24 cellular contexts compared by ENCODE assay signal in genomic region chr1:199909137-199909536, GRCh38.
A peak's percentile ranks its signal among the peaks of the same experiment; 100 is the strongest.
DNase-seq lines count a peak whose midpoint lies in the region; ATAC-seq, FAIRE-seq and TF ChIP-seq lines count a peak whose summit lies in the region.
"Had no signal": no experiment of that assay in that cellular context is flagged by ENCODE, and none has a peak within 500 bp of the region (broad histone marks: within the 10 kb centered on the region; RNA-seq: fewer than 3 reads in every experiment).

No MANE protein-coding gene starts in this region.

- H3K27me3 Mint-ChIP-seq in glutamatergic neuron (ENCODE audit: unreplicated experiment) = no peaks in the 10 kb centered on the region
- H3K27me3 Mint-ChIP-seq: brain had no signal

- intact Hi-C loops in PC-3 (cut with micrococcal nuclease) = no loop called here

- H3K27ac ChIP-seq in PC-3 (ENCODE audit: low read length) (no peak overlapping the region), small intestine (ENCODE audit: low read depth in 1 of 2, low read length in 1 of 2) (no peak overlapping the region)
- H3K27ac ChIP-seq: colonic mucosa, heart left ventricle, parathyroid adenoma, sigmoid colon, upper lobe of right lung had no signal

- H3K9me3 ChIP-seq in PC-3 (ENCODE audit: low read length) (no peaks in the 10 kb centered on the region), small intestine (ENCODE audit: control insufficient read depth, low read depth) (no peaks in the 10 kb centered on the region)
- H3K9me3 ChIP-seq: A549, colonic mucosa, heart left ventricle, sigmoid colon, upper lobe of right lung had no signal

- peaks cover 7% of the 10 kb centered on the region for H3K36me3 Mint-ChIP-seq in glutamatergic neuron (ENCODE audit: unreplicated experiment)
- H3K36me3 Mint-ChIP-seq: activated CD8-positive, alpha-beta memory T cell treated with anti-CD3 and anti-CD28 coated beads, Interleukin-2, amount 10 ng/mL, durations not matched to agents 7 days and 5 days; activated naive CD8-positive, alpha-beta T cell treated with anti-CD3 and anti-CD28 coated beads for 36 hours; brain had no signal

- no peak overlapping the region for H3K4me3 Mint-ChIP-seq in glutamatergic neuron (ENCODE audit: unreplicated experiment)
- H3K4me3 Mint-ChIP-seq: activated CD4-positive, alpha-beta T cell treated with anti-CD3 and anti-CD28 coated beads, Interleukin-2, amount 10 ng/mL, durations not matched to agents 24 days and 14 days; activated CD8-positive, alpha-beta memory T cell treated with anti-CD3 and anti-CD28 coated beads, Interleukin-2, amount 10 ng/mL, durations not matched to agents 7 days and 5 days; activated naive CD8-positive, alpha-beta T cell treated with anti-CD3 and anti-CD28 coated beads for 36 hours; brain; nephron; T-helper 1 cell treated with Interleukin-12 subunit alpha and Interleukin-12 subunit beta and Interleukin-4 antibody, amounts not matched to agents 30 μg/mL and 1 μg/mL, for 36 hours had no signal

- POLR2A ChIA-PET in PC-3 (lab: Charles Lee; ENCODE audit: unreplicated experiment) = no interaction called here

- H3K4me1 Mint-ChIP-seq in glutamatergic neuron (ENCODE audit: low read depth, unreplicated experiment) = peaks cover 2% of the 10 kb centered on the region
- H3K4me1 Mint-ChIP-seq: activated CD4-positive, alpha-beta T cell treated with anti-CD3 and anti-CD28 coated beads, Interleukin-2, amount 10 ng/mL, durations not matched to agents 24 days and 14 days; activated CD8-positive, alpha-beta memory T cell treated with anti-CD3 and anti-CD28 coated beads, Interleukin-2, amount 10 ng/mL, durations not matched to agents 7 days and 5 days; activated naive CD8-positive, alpha-beta T cell treated with anti-CD3 and anti-CD28 coated beads for 36 hours; brain had no signal

- no peaks in the 10 kb centered on the region for H4K20me1 ChIP-seq in PC-3 (ENCODE audit: low read length)

- H3K36me3 ChIP-seq in PC-3 (ENCODE audit: low read depth, low read length) (no peaks in the 10 kb centered on the region), small intestine (ENCODE audit: control insufficient read depth in 2 of 2, insufficient read depth in 2 of 2, low read length in 2 of 2) (no peaks in the 10 kb centered on the region)
- H3K36me3 ChIP-seq: colonic mucosa, heart left ventricle, sigmoid colon, upper lobe of right lung had no signal

- no peak for FAIRE-seq in small intestine (lab: Jason Lieb, UNC)
- FAIRE-seq: A549 had no signal

- no peak overlapping the region for H3K4me3 ChIP-seq in PC-3 (ENCODE audit: low read length)
- no peak overlapping the region for H3K4me3 ChIP-seq in small intestine (ENCODE audit: low read depth in 1 of 2, low read length in 2 of 2)
- H3K4me3 ChIP-seq: A549, colonic mucosa, heart left ventricle, sigmoid colon, upper lobe of right lung had no signal

- H3K27ac Mint-ChIP-seq in glutamatergic neuron (ENCODE audit: unreplicated experiment) = no peak overlapping the region
- H3K27ac Mint-ChIP-seq: activated CD4-positive, alpha-beta T cell treated with anti-CD3 and anti-CD28 coated beads, Interleukin-2, amount 10 ng/mL, durations not matched to agents 24 days and 14 days; activated CD8-positive, alpha-beta memory T cell treated with anti-CD3 and anti-CD28 coated beads, Interleukin-2, amount 10 ng/mL, durations not matched to agents 7 days and 5 days; activated naive CD8-positive, alpha-beta T cell treated with anti-CD3 and anti-CD28 coated beads for 36 hours; brain; nephron; T-helper 1 cell treated with Interleukin-12 subunit alpha and Interleukin-12 subunit beta and Interleukin-4 antibody, amounts not matched to agents 30 μg/mL and 1 μg/mL, for 36 hours had no signal

- H3K4me1 ChIP-seq in PC-3 (ENCODE audit: insufficient read depth, low read length) (peaks cover 7% of the 10 kb centered on the region), small intestine (ENCODE audit: control insufficient read depth in 2 of 2, insufficient read depth in 1 of 2, low read depth in 1 of 2, low read length in 1 of 2) (no peaks in the 10 kb centered on the region)
- H3K4me1 ChIP-seq: colonic mucosa, heart left ventricle, parathyroid adenoma, sigmoid colon, upper lobe of right lung had no signal

- H3K27me3 ChIP-seq in PC-3 (ENCODE audit: low read length) (peaks cover 6% of the 10 kb centered on the region; the same call in 1 of the 2 replicates), small intestine (ENCODE audit: control insufficient read depth in 2 of 2, insufficient read depth in 2 of 2, low read length in 2 of 2) (no peaks in the 10 kb centered on the region)
- H3K27me3 ChIP-seq: colonic mucosa, heart left ventricle, sigmoid colon, upper lobe of right lung had no signal

- H3K9me2 ChIP-seq in PC-3 (replicated peaks; ENCODE audit: low read length) = no peaks in the 10 kb centered on the region

- H3K79me2 ChIP-seq in PC-3 (ENCODE audit: low read length) = no peaks in the 10 kb centered on the region
- H3K79me2 ChIP-seq: parathyroid adenoma had no signal

- CTCF ChIA-PET in PC-3 (lab: Charles Lee) = interaction anchor here (0.8 kb wide), 1 partner anchor 224 kb away, joined by 3 read pairs; no protein-coding TSS in a partner anchor

- DNase-seq in SIG-M5 treated with dmso at 0.1 percent for 504 hours (lab: John Stamatoyannopoulos, UW; ENCODE audit: unreplicated experiment) (peak; percentile 24), SIG-M5 (lab: John Stamatoyannopoulos, UW) (no peak), PC-3 (peak; percentile 79), dermis microvascular lymphatic vessel endothelial cell (ENCODE audit: low read depth in 2 of 2) (peak; percentile 9 to 18), small intestine (peak; percentile 3), NCI-H1930 (lab: John Stamatoyannopoulos, UW) (no peak), glutamatergic neuron (no peak)
- DNase-seq in stimulated activated CD4-positive, alpha-beta T cell treated with anti-CD3 and anti-CD28 coated beads, Interleukin-2, amount 100 ng/mL, for 48 hours = no peak
- DNase-seq: activated CD4-positive, alpha-beta T cell treated with anti-CD3 and anti-CD28 coated beads, Interleukin-2, amount 10 ng/mL, durations not matched to agents 24 days and 14 days; activated CD8-positive, alpha-beta memory T cell treated with anti-CD3 and anti-CD28 coated beads, Interleukin-2, amount 10 ng/mL, durations not matched to agents 7 days and 5 days; activated naive CD8-positive, alpha-beta T cell treated with anti-CD3 and anti-CD28 coated beads for 36 hours; colonic mucosa; heart left ventricle; left ventricle myocardium superior; MM.1S; NCI-H1694; NCI-H226; sigmoid colon; upper lobe of right lung had no signal

- H2AFZ ChIP-seq in PC-3 (ENCODE audit: low read length) = no peak overlapping the region
- H2AFZ ChIP-seq: parathyroid adenoma had no signal

- ATAC-seq in PC-3 = peak; percentile 92
- ATAC-seq: A549; activated CD8-positive, alpha-beta memory T cell treated with anti-CD3 and anti-CD28 coated beads, Interleukin-2, amount 10 ng/mL, durations not matched to agents 7 days and 5 days; heart left ventricle; left ventricle myocardium superior; upper lobe of right lung had no signal

- H3F3A ChIP-seq in PC-3 (ENCODE audit: low read length, unreplicated experiment) = no peaks in the 10 kb centered on the region

- no TSS peak for BruUV-seq in PC-3 (replicated peaks; lab: Mats Ljungman, UMichigan)

- TF ChIP-seq CTCF in PC-3 (conservative IDR thresholded peaks at IDR 0.05; ENCODE audit: low read depth, low read length) (no peak), glutamatergic neuron (IDR thresholded peaks at IDR 0.05; ENCODE audit: partially characterized antibody, unreplicated experiment) (no peak)

- peaks cover 4% of the 10 kb centered on the region for H3K9me3 Mint-ChIP-seq in glutamatergic neuron (ENCODE audit: unreplicated experiment)
- H3K9me3 Mint-ChIP-seq: activated CD4-positive, alpha-beta T cell treated with anti-CD3 and anti-CD28 coated beads, Interleukin-2, amount 10 ng/mL, durations not matched to agents 24 days and 14 days; activated naive CD8-positive, alpha-beta T cell treated with anti-CD3 and anti-CD28 coated beads for 36 hours had no signal

- no peak overlapping the region for H3K9ac ChIP-seq in PC-3 (ENCODE audit: low read length)
- H3K9ac ChIP-seq: parathyroid adenoma had no signal

- 37 to 56% (median 37%) methylated on average over 5 of the region's 5 CpGs for WGBS in small intestine, 3 donors

- no peak overlapping the region for H3K4me2 ChIP-seq in PC-3 (ENCODE audit: low read length)
- H3K4me2 ChIP-seq: A549 had no signal

Comparison
In these comparisons a context has a peak if more than half of its experiments do, and no peak if none do; other contexts are left out.
1. DNase-seq: peak in SIG-M5 treated with dmso at 0.1 percent for 504 hours (single experiment), PC-3 (single experiment), dermis microvascular lymphatic vessel endothelial cell (2 of 2) and small intestine (single experiment); none in SIG-M5 (single experiment), stimulated activated CD4-positive, alpha-beta T cell treated with anti-CD3 and anti-CD28 coated beads, Interleukin-2, amount 100 ng/mL, for 48 hours (0 of 2), NCI-H1930 (0 of 2) and glutamatergic neuron (single experiment).